In the genomic region with DNA sequence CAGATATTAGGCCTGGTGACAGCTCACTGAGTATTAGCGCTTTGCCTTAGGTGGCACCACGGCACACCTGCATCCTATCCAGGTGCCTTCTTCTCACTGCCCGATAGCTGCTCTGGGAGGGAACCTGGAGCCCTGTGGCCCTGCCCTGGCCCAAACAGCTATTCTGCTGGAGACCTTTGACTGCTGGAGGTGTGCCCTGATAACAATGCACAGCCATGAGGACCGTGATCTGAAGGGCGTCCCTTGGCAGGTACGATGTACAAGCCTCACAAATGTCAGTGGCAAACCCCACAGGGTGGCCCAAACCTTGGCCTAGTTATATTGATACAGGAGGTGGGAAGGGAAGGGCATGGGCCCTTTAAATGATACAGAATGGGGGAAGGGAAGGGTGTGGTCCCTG, we compare ENCODE assay signal across 18 cellular contexts.
A peak's percentile ranks its signal among the peaks of the same experiment; 100 is the strongest.
DNase-seq lines count a peak whose midpoint lies in the region; ATAC-seq and TF ChIP-seq lines count a peak whose summit lies in the region.
"Had no signal": no experiment of that assay in that cellular context is flagged by ENCODE, and none has a peak within 500 bp of the region (broad histone marks: within the 10 kb centered on the region; RNA-seq: fewer than 3 reads in every experiment).

No MANE protein-coding gene starts in this region.

- TF ChIP-seq CTCF in coronary artery (IDR thresholded peaks at IDR 0.05), result no peak
- no peak for TF ChIP-seq CTCF in type B pancreatic cell (conservative IDR thresholded peaks at IDR 0.05)

- H3K36me3 Mint-ChIP-seq in type B pancreatic cell, result no peaks in the 10 kb centered on the region
- no peaks in the 10 kb centered on the region for H3K36me3 Mint-ChIP-seq in activated T-helper 17 cell treated with anti-CD3 and anti-CD28 coated beads, Interleukin-2, amount 50 U/mL, for 72 hours (ENCODE audit: low read depth)
- H3K36me3 Mint-ChIP-seq: CD8-positive, alpha-beta T cell had no signal

- H3K9ac ChIP-seq in neuronal stem cell (ENCODE audit: low read depth, low read length, poor library complexity), result no peak overlapping the region
- H3K9ac ChIP-seq: BLaER1 treated with 17β-estradiol and CSF1 and Interleukin-3, amounts not matched to agents 10 nM and 100 nM; GM23248 had no signal

- H3K4me3 Mint-ChIP-seq in type B pancreatic cell, result no peak overlapping the region
- H3K4me3 Mint-ChIP-seq in activated T-helper 17 cell treated with anti-CD3 and anti-CD28 coated beads, Interleukin-2, amount 50 U/mL, for 72 hours, result no peak overlapping the region
- H3K4me3 Mint-ChIP-seq: B cell; CD8-positive, alpha-beta T cell had no signal

- no peak overlapping the region for H4K91ac ChIP-seq in neuronal stem cell (ENCODE audit: low read depth, low read length, poor library complexity)

- H3K18ac ChIP-seq in neuronal stem cell (ENCODE audit: low read length), result peak overlapping the region; percentile 67

- peak overlapping the region; percentile 67 for H2AK5ac ChIP-seq in neuronal stem cell (ENCODE audit: low read depth, low read length)

- no peaks in the 10 kb centered on the region for H3K27me3 Mint-ChIP-seq in type B pancreatic cell
- no peaks in the 10 kb centered on the region for H3K27me3 Mint-ChIP-seq in activated T-helper 17 cell treated with anti-CD3 and anti-CD28 coated beads, Interleukin-2, amount 50 U/mL, for 72 hours

- H4K8ac ChIP-seq in neuronal stem cell (ENCODE audit: low read depth, low read length), result no peak overlapping the region

- no peaks in the 10 kb centered on the region for H3K4me1 ChIP-seq in neuronal stem cell (ENCODE audit: control insufficient read depth in 2 of 2, insufficient read depth in 1 of 2, low read depth in 1 of 2, low read length in 2 of 2)

- no peaks in the 10 kb centered on the region for H3K79me1 ChIP-seq in neuronal stem cell (ENCODE audit: low read depth, low read length)

- H2BK120ac ChIP-seq in neuronal stem cell (ENCODE audit: low read depth, low read length), result peak overlapping the region; percentile 75

- H3K4me2 ChIP-seq in neuronal stem cell (ENCODE audit: insufficient read depth, low read length, poor library complexity, severe bottlenecking), result no peak overlapping the region
- H3K4me2 ChIP-seq: BLaER1 treated with 17β-estradiol and CSF1 and Interleukin-3, amounts not matched to agents 10 nM and 100 nM had no signal

- H3K4me1 Mint-ChIP-seq in type B pancreatic cell (ENCODE audit: unreplicated experiment), result peaks cover 1% of the 10 kb centered on the region
- H3K4me1 Mint-ChIP-seq in activated T-helper 17 cell treated with anti-CD3 and anti-CD28 coated beads, Interleukin-2, amount 50 U/mL, for 72 hours, result no peaks in the 10 kb centered on the region
- H3K4me1 Mint-ChIP-seq: B cell had no signal

- peak overlapping the region; percentile 17 for H3K14ac ChIP-seq in neuronal stem cell (ENCODE audit: low read length)

- peak overlapping the region; percentile 14 for H2BK5ac ChIP-seq in neuronal stem cell (ENCODE audit: low read length)

- H3K9me3 ChIP-seq in neuronal stem cell (replicated peaks in 1 of 2; ENCODE audit: control insufficient read depth in 2 of 2, insufficient read depth in 1 of 2, low read depth in 1 of 2, low read length in 2 of 2), result no peaks in the 10 kb centered on the region

- ATAC-seq in activated T-helper 17 cell treated with anti-CD3 and anti-CD28 coated beads, Interleukin-2, amount 50 U/mL, for 72 hours (replicated peaks), result no peak
- ATAC-seq: CD8-positive, alpha-beta T cell; GM12878 had no signal

- H3K27ac Mint-ChIP-seq in type B pancreatic cell, result no peak overlapping the region
- no peak overlapping the region for H3K27ac Mint-ChIP-seq in activated T-helper 17 cell treated with anti-CD3 and anti-CD28 coated beads, Interleukin-2, amount 50 U/mL, for 72 hours
- H3K27ac Mint-ChIP-seq: B cell; CD8-positive, alpha-beta T cell had no signal

- no peaks in the 10 kb centered on the region for H3K27me3 ChIP-seq in neuronal stem cell (ENCODE audit: control insufficient read depth in 3 of 3, insufficient read depth in 3 of 3, low read depth in 1 of 3, low read length in 3 of 3)
- H3K27me3 ChIP-seq: BLaER1 treated with 17β-estradiol and CSF1 and Interleukin-3, amounts not matched to agents 10 nM and 100 nM had no signal

- H3K4ac ChIP-seq in neuronal stem cell (ENCODE audit: low read length), result no peak overlapping the region

- no peak overlapping the region for H3K23ac ChIP-seq in neuronal stem cell (ENCODE audit: low read depth, low read length, poor library complexity)

- DNase-seq in activated effector memory CD4-positive, alpha-beta T cell treated with anti-CD3 and anti-CD28 coated beads, Interleukin-2, amount 50 U/mL, for 16 hours, result peak; percentile 48
- no peak for DNase-seq in activated effector memory CD4-positive, alpha-beta T cell treated with Interleukin-2 at 50 U/mL for 16 hours
- DNase-seq in coronary artery (ENCODE audit: low spot score), result peak; percentile 62
- DNase-seq in neuronal stem cell (ENCODE audit: low spot score), result no peak
- DNase-seq in type B pancreatic cell (ENCODE audit: extremely low spot score, unreplicated experiment), result peak; percentile 25
- DNase-seq in DMS 273 treated with DMSO at 0.1 percent for 48 hours (lab: John Stamatoyannopoulos, UW), result no peak
- DNase-seq: Calu3, DMS53, DND-41, EL, GM23248, HCEC 1CT had no signal

- H3K9me3 Mint-ChIP-seq in type B pancreatic cell, result no peaks in the 10 kb centered on the region
- H3K9me3 Mint-ChIP-seq in activated T-helper 17 cell treated with anti-CD3 and anti-CD28 coated beads, Interleukin-2, amount 50 U/mL, for 72 hours, result no peaks in the 10 kb centered on the region
- H3K9me3 Mint-ChIP-seq: CD8-positive, alpha-beta T cell had no signal

- no peak overlapping the region for H2BK15ac ChIP-seq in neuronal stem cell (ENCODE audit: low read length)

- H3K4me3 ChIP-seq in coronary artery (no peak overlapping the region), neuronal stem cell (ENCODE audit: low read length in 2 of 2) (no peak overlapping the region)
- H3K4me3 ChIP-seq: BLaER1 treated with 17β-estradiol and CSF1 and Interleukin-3, amounts not matched to agents 10 nM and 100 nM; GM12878; GM23248 had no signal

- H3K36me3 ChIP-seq in neuronal stem cell (replicated peaks in 1 of 2; ENCODE audit: control insufficient read depth in 2 of 2, insufficient read depth in 2 of 2, low read length in 2 of 2), result no peaks in the 10 kb centered on the region
- H3K36me3 ChIP-seq: BLaER1 treated with 17β-estradiol and CSF1 and Interleukin-3, amounts not matched to agents 10 nM and 100 nM had no signal

- no peak overlapping the region for H2AFZ ChIP-seq in neuronal stem cell (ENCODE audit: low read length)
- H2AFZ ChIP-seq: GM23248 had no signal

- H2BK12ac ChIP-seq in neuronal stem cell (ENCODE audit: low read length), result no peak overlapping the region

- H3K27ac ChIP-seq in coronary artery, result no peak overlapping the region
- no peak overlapping the region for H3K27ac ChIP-seq in neuronal stem cell (replicated peaks; ENCODE audit: low read length)
- H3K27ac ChIP-seq: BLaER1 treated with 17β-estradiol and CSF1 and Interleukin-3, amounts not matched to agents 10 nM and 100 nM; GM23248; HL-60 had no signal

- no CpG with 5 or more reads among the region's 6 CpGs for WGBS in neuronal stem cell (ENCODE audit: extremely low coverage in 2 of 2, insufficient read length in 2 of 2, insufficient replicate concordance in 1 of 2), 2 donors

Comparison
In these comparisons a context has a peak if more than half of its experiments do, and no peak if none do; other contexts are left out.
1. DNase-seq: peak in activated effector memory CD4-positive, alpha-beta T cell treated with anti-CD3 and anti-CD28 coated beads, Interleukin-2, amount 50 U/mL, for 16 hours (single experiment), coronary artery (single experiment) and type B pancreatic cell (single experiment); none in activated effector memory CD4-positive, alpha-beta T cell treated with Interleukin-2 at 50 U/mL for 16 hours (single experiment), neuronal stem cell (single experiment) and DMS 273 treated with DMSO at 0.1 percent for 48 hours (single experiment).